21 cellular contexts compared by ENCODE assay signal in the genomic region with DNA sequence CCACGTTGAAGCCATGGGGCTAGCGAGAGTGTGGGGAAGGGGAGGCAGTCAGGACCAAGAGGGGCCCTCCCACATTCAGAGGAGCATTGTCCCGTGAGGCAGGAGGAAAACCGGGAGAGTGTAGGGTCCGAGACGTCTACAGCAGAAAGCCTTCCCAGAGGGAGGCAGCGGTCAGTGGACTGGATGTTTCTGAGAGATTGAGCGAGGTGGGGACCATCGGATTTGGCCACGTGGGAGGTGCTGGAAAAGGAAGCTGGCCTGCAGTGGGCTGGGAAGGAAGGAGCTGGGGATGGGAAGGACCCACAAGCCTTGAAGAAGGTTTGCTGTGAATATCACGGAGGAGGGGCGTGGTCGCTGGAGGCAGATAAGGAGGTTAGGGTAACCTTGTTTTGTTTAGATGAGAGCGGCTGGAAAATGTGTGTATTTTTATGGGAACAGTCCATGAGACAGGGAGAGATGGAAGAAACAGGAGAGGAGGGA. TPM values are rescaled to one million over a fixed set of nuclear protein-coding genes. Genes with fewer than 3 reads are reported as not detected.
DNase-seq lines count a peak whose midpoint lies in the region; ATAC-seq and TF ChIP-seq lines count a peak whose summit lies in the region.
"Had no signal": no experiment of that assay in that cellular context is flagged by ENCODE, and none has a peak within 500 bp of the region (broad histone marks: within the 10 kb centered on the region; RNA-seq: fewer than 3 reads in every experiment).

No MANE protein-coding gene starts in this region.

- 0 out of 2 replicates have a peak, but pooled peaks cover 2% of the 10 kb centered on the region for H3K9me2 ChIP-seq in GM23338 (ENCODE audit: insufficient read depth)

- DNase-seq in T-helper 2 cell treated with Interferon-gamma antibody and Interleukin-4, amounts not matched to agents 5 μg/mL and 100 μg/mL, for 36 hours (ENCODE audit: low spot score): no peak
- no peak for DNase-seq in T-helper 2 cell
- no peak for DNase-seq in GM23338 (ENCODE audit: low spot score)
- DNase-seq in SJSA1 (ENCODE audit: low read depth in 1 of 2, low spot score in 2 of 2): no peak
- DNase-seq in nephron progenitor cell: no peak
- no peak for DNase-seq in HuH-7.5 (ENCODE audit: low spot score)
- DNase-seq: activated CD8-positive, alpha-beta memory T cell treated with anti-CD3 and anti-CD28 coated beads, Interleukin-2, amount 10 ng/mL, durations not matched to agents 7 days and 5 days; aorta; DMS153; MV-4-11; natural killer cell; NCI-H1930; NCI-H345; stimulated activated CD4-positive, alpha-beta T cell treated with anti-CD3 and anti-CD28 coated beads, Interleukin-12 subunit alpha, Interleukin-12 subunit beta, amount 100 ng/mL, for 4 hours; tibial artery had no signal

- H2AFZ ChIP-seq in GM23338: peak overlapping the region; percentile 84; the same call in 1 of the 2 replicates

- H3K27me3 Mint-ChIP-seq in T-helper 2 cell treated with Interferon-gamma antibody and Interleukin-4, amounts not matched to agents 5 μg/mL and 100 μg/mL, for 36 hours (ENCODE audit: low read depth): no peaks in the 10 kb centered on the region
- H3K27me3 Mint-ChIP-seq in GM23338 (ENCODE audit: insufficient read depth, low read depth, poor library complexity) (peaks cover 11% of the 10 kb centered on the region), nephron progenitor cell (ENCODE audit: low read depth, poor library complexity) (peaks cover 15% of the 10 kb centered on the region)

- H3K36me3 Mint-ChIP-seq in T-helper 2 cell treated with Interferon-gamma antibody and Interleukin-4, amounts not matched to agents 5 μg/mL and 100 μg/mL, for 36 hours (ENCODE audit: low read depth): no peaks in the 10 kb centered on the region
- H3K36me3 Mint-ChIP-seq in GM23338 (ENCODE audit: low read depth) (no peaks in the 10 kb centered on the region), nephron progenitor cell (ENCODE audit: low read depth) (no peaks in the 10 kb centered on the region)
- H3K36me3 Mint-ChIP-seq: natural killer cell had no signal

- no peaks in the 10 kb centered on the region for H4K20me1 ChIP-seq in GM23338 (replicated peaks; ENCODE audit: insufficient read depth)

- no peaks in the 10 kb centered on the region for H3K9me3 Mint-ChIP-seq in T-helper 2 cell treated with Interferon-gamma antibody and Interleukin-4, amounts not matched to agents 5 μg/mL and 100 μg/mL, for 36 hours
- H3K9me3 Mint-ChIP-seq in GM23338 (no peaks in the 10 kb centered on the region), nephron progenitor cell (no peaks in the 10 kb centered on the region)
- H3K9me3 Mint-ChIP-seq: endodermal cell, natural killer cell had no signal

- H3F3A ChIP-seq in GM23338 (replicated peaks; ENCODE audit: low read depth): no peaks in the 10 kb centered on the region

- peak overlapping the region; percentile 85 for H3K27ac Mint-ChIP-seq in T-helper 2 cell treated with Interferon-gamma antibody and Interleukin-4, amounts not matched to agents 5 μg/mL and 100 μg/mL, for 36 hours
- no peak overlapping the region for H3K27ac Mint-ChIP-seq in GM23338
- H3K27ac Mint-ChIP-seq in nephron progenitor cell: peak overlapping the region; percentile 1
- H3K27ac Mint-ChIP-seq: activated CD8-positive, alpha-beta memory T cell treated with anti-CD3 and anti-CD28 coated beads, Interleukin-2, amount 10 ng/mL, durations not matched to agents 7 days and 5 days; natural killer cell had no signal

- peak overlapping the region; percentile 18 for H3K4me3 Mint-ChIP-seq in T-helper 2 cell treated with Interferon-gamma antibody and Interleukin-4, amounts not matched to agents 5 μg/mL and 100 μg/mL, for 36 hours
- no peak overlapping the region for H3K4me3 Mint-ChIP-seq in GM23338
- H3K4me3 Mint-ChIP-seq in nephron progenitor cell: peak overlapping the region; percentile 5
- H3K4me3 Mint-ChIP-seq: activated CD8-positive, alpha-beta memory T cell treated with anti-CD3 and anti-CD28 coated beads, Interleukin-2, amount 10 ng/mL, durations not matched to agents 7 days and 5 days; endodermal cell; natural killer cell had no signal

- H3K27me3 ChIP-seq in GM23338 (ENCODE audit: insufficient read depth) (no peaks in the 10 kb centered on the region), SJSA1 (replicated peaks) (no peaks in the 10 kb centered on the region)

- H3K36me3 ChIP-seq in GM23338 (ENCODE audit: insufficient read depth) (no peaks in the 10 kb centered on the region), SJSA1 (no peaks in the 10 kb centered on the region)
- H3K36me3 ChIP-seq: tibial artery had no signal

- no peak overlapping the region for H3K27ac ChIP-seq in GM23338 (ENCODE audit: low read depth)
- H3K27ac ChIP-seq in SJSA1: peak overlapping the region; percentile 89
- H3K27ac ChIP-seq: C4-2B, tibial artery, VCaP had no signal

- ATAC-seq in GM23338: no peak
- ATAC-seq in GM19023 (IDR thresholded peaks at IDR 0.05; ENCODE audit: unreplicated experiment): no peak
- ATAC-seq in HG03342 (IDR thresholded peaks at IDR 0.05; ENCODE audit: unreplicated experiment): no peak
- ATAC-seq: activated CD8-positive, alpha-beta memory T cell treated with anti-CD3 and anti-CD28 coated beads, Interleukin-2, amount 10 ng/mL, durations not matched to agents 7 days and 5 days had no signal

- H3K79me2 ChIP-seq in GM23338 (replicated peaks; ENCODE audit: insufficient read depth): no peaks in the 10 kb centered on the region

- peaks cover 38% of the 10 kb centered on the region for H3K4me1 Mint-ChIP-seq in T-helper 2 cell treated with Interferon-gamma antibody and Interleukin-4, amounts not matched to agents 5 μg/mL and 100 μg/mL, for 36 hours (ENCODE audit: low read depth)
- H3K4me1 Mint-ChIP-seq in GM23338: peaks cover 20% of the 10 kb centered on the region
- H3K4me1 Mint-ChIP-seq in nephron progenitor cell: peaks cover 40% of the 10 kb centered on the region

- H3K4me2 ChIP-seq in GM23338: no peak overlapping the region

- peaks cover 9% of the 10 kb centered on the region; the same call in 1 of the 2 replicates for H3K4me1 ChIP-seq in GM23338 (ENCODE audit: insufficient read depth)
- peaks cover 47% of the 10 kb centered on the region for H3K4me1 ChIP-seq in SJSA1 (replicated peaks)
- H3K4me1 ChIP-seq: tibial artery had no signal

- H3K9me3 ChIP-seq in SJSA1 (replicated peaks): no peaks in the 10 kb centered on the region
- H3K9me3 ChIP-seq: tibial artery had no signal

- H3K4me3 ChIP-seq in GM23338: no peak overlapping the region
- no peak overlapping the region for H3K4me3 ChIP-seq in SJSA1
- H3K4me3 ChIP-seq: lung, tibial artery had no signal

- TF ChIP-seq CTCF in GM23338 (conservative IDR thresholded peaks at IDR 0.05; ENCODE audit: low read depth in 2 of 2): no peak
- no peak for TF ChIP-seq CTCF in nephron progenitor cell (IDR thresholded peaks at IDR 0.05)

TF ChIP-seq in GM23338, 12 proteins besides CTCF, POLR2A, EP300 and RAD21:
- no peak for TF ChIP-seq JUNB (IDR thresholded peaks at IDR 0.05; ENCODE audit: unreplicated experiment)
- no peak for TF ChIP-seq ZNF114 (CRISPR knock-in tag; IDR thresholded peaks at IDR 0.05)
- TF ChIP-seq CREB1 (CRISPR knock-in tag; IDR thresholded peaks at IDR 0.05; ENCODE audit: low read depth): no peak
- TF ChIP-seq POLR2AphosphoS5 (IDR thresholded peaks at IDR 0.05; ENCODE audit: low read depth): no peak

RNA-seq across cellular contexts. Expression of a gene that starts 14.2 kb away (rescaled TPM):
- total RNA-seq in GM23338 (2014; rRNA removed; shearing (Covaris generic)): 4.8 and 7.9 TPM in 2 replicates
- 7.0 and 7.9 TPM in 2 replicates for polyA plus RNA-seq in GM23338 (2016; fragmentation: Nextera tagmentation; extraction: Ambion mirVana)
- 8.1 and 10.3 TPM in 2 replicates for total RNA-seq in SJSA1 (2014; rRNA removed; shearing (Covaris generic))
